8 cellular contexts compared by ENCODE assay signal in the genomic region with DNA sequence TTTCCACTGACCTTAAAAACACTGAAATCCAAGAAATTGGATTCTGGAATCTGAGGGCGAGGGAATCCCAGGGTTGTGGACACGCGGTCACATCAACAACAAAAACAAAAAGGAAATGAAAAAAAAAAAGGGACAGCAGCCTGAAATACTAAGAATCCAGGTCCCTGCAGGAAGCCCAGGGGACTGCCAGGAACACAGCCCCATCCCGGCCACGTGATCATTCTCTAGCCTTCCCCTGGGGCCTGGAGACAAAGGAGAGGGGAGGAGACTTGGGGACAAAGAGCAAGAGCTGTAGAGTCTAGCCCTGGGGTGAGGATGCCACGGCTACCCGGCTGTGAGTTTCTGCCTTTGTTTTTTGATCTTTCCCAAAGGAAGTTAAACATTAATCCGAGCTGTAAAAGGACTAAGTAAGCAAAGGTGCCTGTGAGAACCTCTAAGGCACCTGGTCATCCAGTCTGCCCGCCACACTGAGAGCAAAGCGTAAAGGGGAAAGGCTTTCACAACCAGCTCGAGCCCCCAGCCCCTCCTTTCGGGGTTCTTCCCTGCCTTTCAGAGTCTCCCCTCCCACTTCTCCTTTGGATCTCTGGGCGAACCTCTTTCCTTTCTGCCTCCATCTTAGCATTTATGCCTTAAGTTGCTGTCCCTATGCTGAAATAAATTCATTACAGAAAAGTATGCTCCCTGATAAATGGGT. TPM values are rescaled to one million over a fixed set of nuclear protein-coding genes. Genes with fewer than 3 reads are reported as not detected.
DNase-seq lines count a peak whose midpoint lies in the region; ATAC-seq, FAIRE-seq and TF ChIP-seq lines count a peak whose summit lies in the region.

No MANE protein-coding gene starts in this region.

- 38% methylated on average over 13 of the region's 13 CpGs for WGBS in K562 (ENCODE audit: insufficient coverage, low coverage, missing lambda C conversion rate)

- POLR2A ChIA-PET in K562 (lab: Yijun Ruan, JAX): interaction anchor here (0.6 to 1.6 kb wide), 5 partner anchors 8 to 205 kb away, joined by 3 to 4 read pairs (median 4); no protein-coding TSS in a partner anchor

- peaks cover 35% of the 10 kb centered on the region for H3K27me3 Mint-ChIP-seq in activated naive CD4-positive, alpha-beta T cell treated with anti-CD3 and anti-CD28 coated beads, Interleukin-2, amount 10 ng/mL, durations not matched to agents 7 days and 5 days

- TF ChIP-seq POLR2A in K562 (conservative IDR thresholded peaks at IDR 0.05): no peak

- no peaks in the 10 kb centered on the region for H3K9me3 ChIP-seq in K562 (replicated peaks; ENCODE audit: control insufficient read depth, insufficient read depth, low read depth, low read length)

- no peaks in the 10 kb centered on the region for H4K20me1 ChIP-seq in K562 (replicated peaks; ENCODE audit: control insufficient read depth, insufficient read depth, low read length)

- peak in 1 of 3 experiments; percentile 26; a peak in 1 of 6 replicates for TF ChIP-seq CTCF in K562 (IDR thresholded peaks at IDR 0.05 in 2 of 3, conservative IDR thresholded peaks at IDR 0.05 in 1 of 3; ENCODE audit: insufficient read depth in 2 of 3, low read depth in 1 of 3, low read length in 3 of 3)

- intact Hi-C loops in K562 (cut with micrococcal nuclease): no loop called here

- in situ Hi-C loops in K562 (cut with MboI): no loop called here

- CTCF ChIA-PET in K562 (lab: Yijun Ruan, JAX; ENCODE audit: low intra/inter-chr PET ratio): interaction anchor here (0.6 kb wide), 1 partner anchor 179 kb away, joined by 4 read pairs; no protein-coding TSS in a partner anchor
- CTCF ChIA-PET in activated naive CD4-positive, alpha-beta T cell treated with anti-CD3 and anti-CD28 coated beads, Interleukin-2, amount 10 ng/mL, durations not matched to agents 7 days and 5 days (lab: Charles Lee): interaction anchor here (1.1 to 2.0 kb wide), 2 partner anchors 9 to 43 kb away, joined by 3 to 4 read pairs; no protein-coding TSS in a partner anchor

- peak overlapping the region; percentile 88 for H2AFZ ChIP-seq in K562 (ENCODE audit: low read depth, low read length)

- no peak overlapping the region for H3K4me3 Mint-ChIP-seq in activated naive CD4-positive, alpha-beta T cell treated with anti-CD3 and anti-CD28 coated beads, Interleukin-2, amount 10 ng/mL, durations not matched to agents 7 days and 5 days

- no peak for TF ChIP-seq RAD21 in K562 (CRISPR knock-in tag; conservative IDR thresholded peaks at IDR 0.05 in 1 of 2, IDR thresholded peaks at IDR 0.05 in 1 of 2)

- no peaks in the 10 kb centered on the region for H3K4me1 Mint-ChIP-seq in activated naive CD4-positive, alpha-beta T cell treated with anti-CD3 and anti-CD28 coated beads, Interleukin-2, amount 10 ng/mL, durations not matched to agents 7 days and 5 days

- TSS peak; percentile 92 for BruUV-seq in K562 (replicated peaks; lab: Mats Ljungman, UMichigan)

- no peaks in the 10 kb centered on the region for H3K36me3 Mint-ChIP-seq in activated naive CD4-positive, alpha-beta T cell treated with anti-CD3 and anti-CD28 coated beads, Interleukin-2, amount 10 ng/mL, durations not matched to agents 7 days and 5 days

- peak overlapping the region; percentile 42; the same call in 2 of the 3 replicates for H3K27ac ChIP-seq in K562 (ENCODE audit: extremely low read depth, low read depth, low read length)

- H3K9ac ChIP-seq in K562 (ENCODE audit: insufficient read depth in 1 of 2, low read depth in 2 of 2, low read length in 2 of 2): peak overlapping the region; percentile 30 to 46; a peak in 3 of 4 replicates

- DNase-seq in DMS53 (lab: John Stamatoyannopoulos, UW): peak; percentile 99
- DNase-seq in NCI-H2107 (lab: John Stamatoyannopoulos, UW): peak; percentile 92
- peak; percentile 72 to 81 (median 77) for DNase-seq in K562 (ENCODE audit: extremely low read depth in 1 of 4, low spot score in 3 of 4)
- peak; percentile 98 for DNase-seq in iPS DF 19.7 (ENCODE audit: low read depth, low spot score)
- DNase-seq in renal cortical epithelial cell (ENCODE audit: low read depth): peak; percentile 98
- no peak for DNase-seq in activated naive CD4-positive, alpha-beta T cell treated with anti-CD3 and anti-CD28 coated beads, Interleukin-2, amount 10 ng/mL, durations not matched to agents 7 days and 5 days

- no peaks in the 10 kb centered on the region for H3K27me3 ChIP-seq in K562 (ENCODE audit: control insufficient read depth in 2 of 2, insufficient read depth in 2 of 2, low read length in 2 of 2)

- no peak overlapping the region for H3K27ac Mint-ChIP-seq in activated naive CD4-positive, alpha-beta T cell treated with anti-CD3 and anti-CD28 coated beads, Interleukin-2, amount 10 ng/mL, durations not matched to agents 7 days and 5 days

- no peaks in the 10 kb centered on the region for H3K79me2 ChIP-seq in K562 (ENCODE audit: control insufficient read depth, insufficient read depth, low read length)

- no peaks in the 10 kb centered on the region for H3K9me3 Mint-ChIP-seq in activated naive CD4-positive, alpha-beta T cell treated with anti-CD3 and anti-CD28 coated beads, Interleukin-2, amount 10 ng/mL, durations not matched to agents 7 days and 5 days

- H3K4me3 ChIP-seq in K562: no peak overlapping the region

- peak; percentile 91 for ATAC-seq in K562
- no peak for ATAC-seq in HG02610 (IDR thresholded peaks at IDR 0.05; ENCODE audit: unreplicated experiment)
- ATAC-seq in GM18511 (IDR thresholded peaks at IDR 0.05; ENCODE audit: unreplicated experiment): no peak

- no peaks in the 10 kb centered on the region for H3K9me1 ChIP-seq in K562 (ENCODE audit: control insufficient read depth, insufficient read depth, low read length)

- no peaks in the 10 kb centered on the region for H3K36me3 ChIP-seq in K562 (ENCODE audit: control insufficient read depth, insufficient read depth, low read length)

- H3K4me2 ChIP-seq in K562 (ENCODE audit: insufficient read depth, low read length): peak overlapping the region; percentile 50

- peak; percentile 78 for FAIRE-seq in K562 (lab: Jason Lieb, UNC)

- peaks cover 15 to 19% of the 10 kb centered on the region in 2 experiments; a peak in 4 of 5 replicates for H3K4me1 ChIP-seq in K562 (replicated peaks in 1 of 2; ENCODE audit: control insufficient read depth in 2 of 2, insufficient read depth in 2 of 2, low read length in 2 of 2)

- TF ChIP-seq EP300 in K562 (IDR thresholded peaks at IDR 0.05; ENCODE audit: low read length): no peak

TF ChIP-seq in K562, 482 proteins besides CTCF, POLR2A, EP300 and RAD21 (continues in another document):
- TF ChIP-seq RUNX1 (IDR thresholded peaks at IDR 0.05; ENCODE audit: low read depth) (no peak), ZNF77 (CRISPR knock-in tag; IDR thresholded peaks at IDR 0.05) (no peak), ZNF316 (IDR thresholded peaks at IDR 0.05) (no peak), ZNF384 (IDR thresholded peaks at IDR 0.05; ENCODE audit: low read depth, low read length) (peak; percentile 71), ZNF584 (CRISPR knock-in tag; IDR thresholded peaks at IDR 0.05; ENCODE audit: low read depth) (no peak), ZNF263 (CRISPR knock-in tag; IDR thresholded peaks at IDR 0.05; ENCODE audit: borderline replicate concordance) (no peak), SMARCA5 (IDR thresholded peaks at IDR 0.05) (no peak), BCL6 (CRISPR knock-in tag; IDR thresholded peaks at IDR 0.05) (no peak), CBFA2T2 (conservative IDR thresholded peaks at IDR 0.05) (peak; percentile 57), BHLHE40 (IDR thresholded peaks at IDR 0.05; ENCODE audit: low read length) (peak; percentile 10), MAFK (IDR thresholded peaks at IDR 0.05; ENCODE audit: low read length) (no peak)

RNA-seq across cellular contexts. Expression of a gene that starts 24.1 kb away (rescaled TPM):
- total RNA-seq in K562 (2011; cell fraction: chromatin; rRNA removed; ENCODE audit: low replicate concordance): 38.7 and 73.4 TPM in 2 replicates
- total RNA-seq in K562 (2011; cell fraction: nucleolus; rRNA removed): 48.5 and 54.7 TPM in 2 replicates
- total RNA-seq in K562 (2011; cell fraction: nucleoplasm; rRNA removed): 52.1 and 64.7 TPM in 2 replicates
- 50.1 and 51.8 TPM in 2 replicates for total RNA-seq in K562 (2014; rRNA removed)
- 85.5 and 89.2 TPM in 2 replicates for total RNA-seq in K562 (2014; rRNA removed; fragmentation: Illumina TruSeq; extraction: Trizol)
- 83.2 and 86.1 TPM in 2 replicates for total RNA-seq in K562 (2015; rRNA removed; fragmentation: Illumina TruSeq; extraction: Trizol)
- 62.9 and 63.1 TPM in 2 replicates for total RNA-seq in K562 (2021)
- 54.2 and 68.9 TPM in 2 replicates for polyA plus RNA-seq in K562 (2011; rRNA removed)
- polyA plus RNA-seq in K562 (2011; cell fraction: cytosol; rRNA removed): 21.7 and 27.4 TPM in 2 replicates
- 14.9 and 21.0 TPM in 2 replicates for polyA plus RNA-seq in K562 (2011; cell fraction: nucleus; rRNA removed)
- 50.2 and 52.8 TPM in 2 replicates for polyA plus RNA-seq in K562 (2012)
- 68.8 and 95.5 TPM in 2 replicates for polyA plus RNA-seq in K562 (2014; fragmentation: Illumina TruSeq; extraction: Trizol)
- 10 to 100 TPM; 59.0 to 63.1 TPM for polyA plus RNA-seq in K562 (2014; fragmentation: Nextera tagmentation; extraction: Ambion mirVana)
- polyA plus RNA-seq in K562 (2014; rRNA removed): 76.3 and 77.2 TPM in 2 replicates
- 84.1 and 94.2 TPM in 2 replicates for polyA minus RNA-seq in K562 (2011; rRNA and poly(A)+ RNA removed)
- polyA minus RNA-seq in K562 (2011; cell fraction: cytosol; rRNA and poly(A)+ RNA removed): 24.9 and 37.7 TPM in 2 replicates
- polyA minus RNA-seq in K562 (2011; cell fraction: nucleus; rRNA and poly(A)+ RNA removed): 11.8 and 22.1 TPM in 2 replicates
- 60.2 and 129 TPM in 2 replicates for total RNA-seq in renal cortical epithelial cell

RNA-seq across cellular contexts. Expression of a gene that starts 57.9 kb away (rescaled TPM):
- 35.6 and 139 TPM in 2 replicates for total RNA-seq in K562 (2011; cell fraction: chromatin; rRNA removed; ENCODE audit: low replicate concordance)
- total RNA-seq in K562 (2011; cell fraction: nucleolus; rRNA removed): 19.0 and 21.7 TPM in 2 replicates
- total RNA-seq in K562 (2011; cell fraction: nucleoplasm; rRNA removed): 21.8 and 27.2 TPM in 2 replicates
- total RNA-seq in K562 (2014; rRNA removed): 85.9 and 99.2 TPM in 2 replicates
- 139 and 161 TPM in 2 replicates for total RNA-seq in K562 (2014; rRNA removed; fragmentation: Illumina TruSeq; extraction: Trizol)
- total RNA-seq in K562 (2015; rRNA removed; fragmentation: Illumina TruSeq; extraction: Trizol): 109 and 118 TPM in 2 replicates
- total RNA-seq in K562 (2021): 95.1 and 113 TPM in 2 replicates
- polyA plus RNA-seq in K562 (2011; rRNA removed): 85.0 and 133 TPM in 2 replicates
- polyA plus RNA-seq in K562 (2011; cell fraction: cytosol; rRNA removed): 21.8 and 46.2 TPM in 2 replicates
- polyA plus RNA-seq in K562 (2011; cell fraction: nucleus; rRNA removed): 27.0 and 36.1 TPM in 2 replicates
- 63.4 and 77.6 TPM in 2 replicates for polyA plus RNA-seq in K562 (2012)
- polyA plus RNA-seq in K562 (2014; fragmentation: Illumina TruSeq; extraction: Trizol): 113 and 125 TPM in 2 replicates
- 10 to 100 TPM; 51.8 to 60.6 TPM for polyA plus RNA-seq in K562 (2014; fragmentation: Nextera tagmentation; extraction: Ambion mirVana)
- polyA plus RNA-seq in K562 (2014; rRNA removed): 93.2 and 93.3 TPM in 2 replicates
- polyA minus RNA-seq in K562 (2011; rRNA and poly(A)+ RNA removed): 137 and 148 TPM in 2 replicates
- 44.2 and 56.7 TPM in 2 replicates for polyA minus RNA-seq in K562 (2011; cell fraction: cytosol; rRNA and poly(A)+ RNA removed)
- polyA minus RNA-seq in K562 (2011; cell fraction: nucleus; rRNA and poly(A)+ RNA removed): 24.0 and 38.8 TPM in 2 replicates
- total RNA-seq in renal cortical epithelial cell: 34.4 and 38.4 TPM in 2 replicates
